In genomic region chr2:55922488-55922887, GRCh38 we compare ENCODE assay signal across 8 cellular contexts. TPM values are rescaled to one million over a fixed set of nuclear protein-coding genes. Genes with fewer than 3 reads are reported as not detected.
DNase-seq lines count a peak whose midpoint lies in the region; ATAC-seq and TF ChIP-seq lines count a peak whose summit lies in the region.

No MANE protein-coding gene starts in this region.

- no peaks in the 10 kb centered on the region for H4K20me1 ChIP-seq in MM.1S (ENCODE audit: insufficient read depth, low read length)

- no peak overlapping the region for H3K18ac ChIP-seq in mesendoderm (ENCODE audit: low read length)

- no peak overlapping the region for H3K4ac ChIP-seq in mesendoderm (ENCODE audit: low read depth, low read length)

- H3K23ac ChIP-seq in mesendoderm (ENCODE audit: low read length): no peak overlapping the region

- H3K4me1 ChIP-seq in MM.1S (ENCODE audit: low read length): peaks cover 12% of the 10 kb centered on the region; the same call in 1 of the 2 replicates
- peaks cover 2% of the 10 kb centered on the region for H3K4me1 ChIP-seq in mesendoderm (ENCODE audit: control insufficient read depth, low read depth, low read length)
- H3K4me1 ChIP-seq in upper lobe of left lung: peaks cover 0 to 9% (median 1%) of the 10 kb centered on the region in 4 donors

- H2BK120ac ChIP-seq in mesendoderm (ENCODE audit: low read depth, low read length): no peak overlapping the region

- WGBS in mesendoderm (ENCODE audit: extremely low coverage, insufficient coverage, low lambda C conversion rate): no CpG with 5 or more reads among the region's 13 CpGs
- WGBS in upper lobe of left lung, 2 donors: 8 to 12% methylated on average over 13 of the region's 13 CpGs

- no peaks in the 10 kb centered on the region for H3K79me1 ChIP-seq in mesendoderm (ENCODE audit: low read length)

- no peak overlapping the region for H4K8ac ChIP-seq in mesendoderm (ENCODE audit: low read depth, low read length)

- H3K27me3 ChIP-seq in MM.1S (replicated peaks; ENCODE audit: insufficient read depth, low read length) (no peaks in the 10 kb centered on the region), mesendoderm (ENCODE audit: insufficient read depth, low read length, poor library complexity) (no peaks in the 10 kb centered on the region), upper lobe of left lung (no peaks in the 10 kb centered on the region)

- peak overlapping the region; percentile 17; the same call in 1 of the 2 replicates for H3K9ac ChIP-seq in MM.1S (ENCODE audit: low read length)
- peak overlapping the region; percentile 36 for H3K9ac ChIP-seq in mesendoderm (ENCODE audit: low read length)

- ATAC-seq in upper lobe of left lung (ENCODE audit: low FRiP score in 2 of 2): peak in 1 of 2 donors; percentile 7
- no peak for ATAC-seq in HG03280 (IDR thresholded peaks at IDR 0.05; ENCODE audit: unreplicated experiment)
- no peak for ATAC-seq in GM21423 (IDR thresholded peaks at IDR 0.05; ENCODE audit: unreplicated experiment)

- H3F3A ChIP-seq in MM.1S (ENCODE audit: insufficient read depth, low read length): peaks cover 13% of the 10 kb centered on the region

- H3K4me2 ChIP-seq in MM.1S (ENCODE audit: low read depth, low read length): peak overlapping the region; percentile 80
- H3K4me2 ChIP-seq in mesendoderm (ENCODE audit: low read length): peak overlapping the region; percentile 93

- no peaks in the 10 kb centered on the region for H3K9me2 ChIP-seq in MM.1S (replicated peaks; ENCODE audit: insufficient read depth, low read length)

- peak overlapping the region; percentile 44; the same call in 1 of the 2 replicates for H3K27ac ChIP-seq in MM.1S (ENCODE audit: low read length)
- H3K27ac ChIP-seq in mesendoderm (ENCODE audit: low read depth, low read length): no peak overlapping the region
- peak overlapping the region in 2 of 4 donors; percentile 84 to 87 for H3K27ac ChIP-seq in upper lobe of left lung

- no peak overlapping the region for H2BK5ac ChIP-seq in mesendoderm (ENCODE audit: low read length)

- no peak for TF ChIP-seq EP300 in upper lobe of left lung (IDR thresholded peaks at IDR 0.05)

- H2BK15ac ChIP-seq in mesendoderm (replicated peaks; ENCODE audit: low read depth): no peak overlapping the region

- peak overlapping the region; percentile 67 for H2AFZ ChIP-seq in MM.1S (ENCODE audit: low read length)

- DNase-seq in MM.1S: peak; percentile 38
- peak; percentile 51 for DNase-seq in epithelial cell of esophagus (ENCODE audit: low read depth)
- DNase-seq in mesendoderm: peak; percentile 72
- DNase-seq in upper lobe of left lung: no peak
- DNase-seq in SIG-M5 (lab: John Stamatoyannopoulos, UW): no peak
- DNase-seq in NCI-H128 (lab: John Stamatoyannopoulos, UW; ENCODE audit: unreplicated experiment): no peak

- H3K56ac ChIP-seq in mesendoderm (ENCODE audit: low read length): peak overlapping the region; percentile 17

- H3K79me2 ChIP-seq in MM.1S (ENCODE audit: low read length) (no peaks in the 10 kb centered on the region), mesendoderm (ENCODE audit: control insufficient read depth, insufficient read depth, low read length) (no peaks in the 10 kb centered on the region)

- H3K4me3 ChIP-seq in MM.1S (ENCODE audit: low read length) (peak overlapping the region; percentile 53), epithelial cell of esophagus (ENCODE audit: low read length) (peak overlapping the region; percentile 59), mesendoderm (ENCODE audit: low read length) (peak overlapping the region; percentile 36), upper lobe of left lung (peak overlapping the region; percentile 54 to 76 (median 60))

- H2AK5ac ChIP-seq in mesendoderm (ENCODE audit: low read length): no peak overlapping the region

- no peaks in the 10 kb centered on the region for H3K36me3 ChIP-seq in MM.1S (replicated peaks; ENCODE audit: insufficient read depth, low read length)
- no peaks in the 10 kb centered on the region for H3K36me3 ChIP-seq in mesendoderm (ENCODE audit: control insufficient read depth, insufficient read depth, low read length)
- no peaks in the 10 kb centered on the region for H3K36me3 ChIP-seq in upper lobe of left lung

- H3K9me3 ChIP-seq in MM.1S (replicated peaks; ENCODE audit: insufficient read depth, low read length) (no peaks in the 10 kb centered on the region), upper lobe of left lung (no peaks in the 10 kb centered on the region)

- no peak overlapping the region for H4K5ac ChIP-seq in mesendoderm (ENCODE audit: low read length)

- TF ChIP-seq POLR2A in upper lobe of left lung (IDR thresholded peaks at IDR 0.05): no peak

- no peak for TF ChIP-seq CTCF in MM.1S (IDR thresholded peaks at IDR 0.05; ENCODE audit: low read length)
- no peak for TF ChIP-seq CTCF in epithelial cell of esophagus (IDR thresholded peaks at IDR 0.05; ENCODE audit: insufficient read depth, low read depth, low read length, missing control alignments)
- TF ChIP-seq CTCF in upper lobe of left lung (IDR thresholded peaks at IDR 0.05): no peak

RNA-seq across cellular contexts. Expression of gene EFEMP1, which starts 1.1 kb away (rescaled TPM):
- 14.5 TPM for polyA plus RNA-seq in mesendoderm (2013, experiment 1 of 2)
- 14.7 TPM for polyA plus RNA-seq in mesendoderm (2013, experiment 2 of 2)
- 100 to 1,000 TPM in 5 of 6 donors, 10 to 100 TPM in 1; 65.0 to 293 (median 213) TPM for total RNA-seq in upper lobe of left lung

Comparison
In these comparisons a context has a peak if more than half of its experiments do, and no peak if none do; other contexts are left out.
1. DNase-seq: peak in MM.1S (single experiment), epithelial cell of esophagus (single experiment) and mesendoderm (single experiment); none in upper lobe of left lung (0 of 2), SIG-M5 (single experiment) and NCI-H128 (single experiment).
2. Peak in every context shown above with its lines, with median percentiles within 50 percentile points of each other: H3K4me3 ChIP-seq.